13 cellular contexts compared by ENCODE assay signal in the genomic region with DNA sequence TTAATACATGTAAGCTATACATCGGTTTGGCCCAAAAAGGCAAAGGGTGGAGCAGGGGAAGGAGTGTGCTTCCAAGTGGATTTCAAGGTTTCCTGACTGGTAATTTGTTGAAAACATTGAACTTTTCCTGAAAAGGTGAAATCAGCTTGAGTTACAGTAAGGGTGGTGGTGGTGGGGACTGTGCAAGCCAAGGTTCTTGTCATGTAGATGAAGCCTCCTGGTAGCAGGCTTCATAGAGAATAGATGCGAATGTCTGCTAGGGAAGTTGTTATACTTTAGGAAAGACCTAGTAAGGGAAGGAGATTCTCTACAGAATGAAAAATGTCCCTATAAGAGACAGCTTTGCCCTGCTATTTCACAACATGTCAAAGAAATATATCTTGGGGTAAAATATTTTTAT.
DNase-seq lines count a peak whose midpoint lies in the region.
"Had no signal": no experiment of that assay in that cellular context is flagged by ENCODE, and none has a peak within 500 bp of the region (broad histone marks: within the 10 kb centered on the region; RNA-seq: fewer than 3 reads in every experiment).

No MANE protein-coding gene starts in this region.

- no peak overlapping the region for H3K4me3 Mint-ChIP-seq in CD4-positive, alpha-beta memory T cell
- H3K4me3 Mint-ChIP-seq: CD4-positive, alpha-beta T cell had no signal

- no CpG with 5 or more reads among the region's 2 CpGs for WGBS in iPS DF 6.9 (ENCODE audit: insufficient coverage, insufficient read length)
- WGBS in mesenchymal stem cell = 100% methylated on average over 1 of the region's 2 CpGs

- no peak overlapping the region for H2BK15ac ChIP-seq in mesenchymal stem cell (ENCODE audit: low read depth, poor library complexity, severe bottlenecking)

- H3K36me3 ChIP-seq in H7 (replicated peaks; ENCODE audit: control insufficient read depth, insufficient read depth, low read length) (no peaks in the 10 kb centered on the region), NT2/D1 (ENCODE audit: insufficient read depth, insufficient read length, low read length) (no peaks in the 10 kb centered on the region), iPS DF 6.9 (ENCODE audit: control insufficient read depth, insufficient read depth, low read length) (no peaks in the 10 kb centered on the region), mesenchymal stem cell (ENCODE audit: control insufficient read depth in 1 of 2, insufficient read depth in 2 of 2, low read depth in 1 of 2, low read length in 2 of 2) (no peaks in the 10 kb centered on the region)
- H3K36me3 ChIP-seq in CD4-positive, alpha-beta memory T cell (ENCODE audit: insufficient read depth, low read length) = no peaks in the 10 kb centered on the region
- H3K36me3 ChIP-seq: BLaER1 treated with 17β-estradiol and CSF1 and Interleukin-3, amounts not matched to agents 10 nM and 100 nM had no signal

- no peaks in the 10 kb centered on the region for H3K36me3 Mint-ChIP-seq in CD4-positive, alpha-beta memory T cell

- CTCF ChIA-PET in CD4-positive, alpha-beta memory T cell (lab: Charles Lee; ENCODE audit: partially characterized antibody) = no interaction called here

- peak; percentile 3 for DNase-seq in H7
- peak; percentile 55 for DNase-seq in NT2/D1 (ENCODE audit: low read depth, low spot score)
- peak; percentile 9 for DNase-seq in iPS DF 6.9 (ENCODE audit: low read depth, low spot score)
- no peak for DNase-seq in mesenchymal stem cell
- DNase-seq in cerebellum (ENCODE audit: low spot score) = no peak
- no peak for DNase-seq in NCI-H2196 (lab: John Stamatoyannopoulos, UW; ENCODE audit: unreplicated experiment)
- no peak for DNase-seq in CD4-positive, alpha-beta memory T cell
- DNase-seq: ACHN; CD4-positive, alpha-beta T cell; DMS153; DND-41; GDM1 had no signal

- peak overlapping the region; percentile 61 for H2BK120ac ChIP-seq in mesenchymal stem cell (ENCODE audit: low read depth, low read length)

- H2AK5ac ChIP-seq in mesenchymal stem cell (ENCODE audit: low read length, severe bottlenecking) = no peak overlapping the region

- intact Hi-C loops in CD4-positive, alpha-beta memory T cell (cut with micrococcal nuclease) = no loop called here

- H2BK5ac ChIP-seq in mesenchymal stem cell (ENCODE audit: low read depth, low read length, poor library complexity, severe bottlenecking) = no peak overlapping the region

- POLR2A ChIA-PET in CD4-positive, alpha-beta memory T cell (lab: Charles Lee; ENCODE audit: partially characterized antibody) = no interaction called here

- H3K9me3 ChIP-seq in NT2/D1 (ENCODE audit: insufficient read depth, low read length) (no peaks in the 10 kb centered on the region), iPS DF 6.9 (ENCODE audit: control insufficient read depth, insufficient read depth, low read length) (no peaks in the 10 kb centered on the region), mesenchymal stem cell (ENCODE audit: control insufficient read depth, low read length) (no peaks in the 10 kb centered on the region)
- H3K9me3 ChIP-seq in CD4-positive, alpha-beta memory T cell (ENCODE audit: control insufficient read depth in 1 of 2, low read length in 2 of 2) = no peaks in the 10 kb centered on the region
- H3K9me3 ChIP-seq: BLaER1 treated with 17β-estradiol and CSF1 and Interleukin-3, amounts not matched to agents 10 nM and 100 nM had no signal

- H3K4me1 ChIP-seq in NT2/D1 (ENCODE audit: insufficient read depth, insufficient read length) (no peaks in the 10 kb centered on the region), iPS DF 6.9 (ENCODE audit: control insufficient read depth, insufficient read depth, low read length) (peaks cover 4% of the 10 kb centered on the region), mesenchymal stem cell (ENCODE audit: control insufficient read depth, insufficient read depth, low read depth, low read length) (no peaks in the 10 kb centered on the region)
- H3K4me1 ChIP-seq in CD4-positive, alpha-beta memory T cell (ENCODE audit: insufficient read depth, low read length) = no peaks in the 10 kb centered on the region
- H3K4me1 ChIP-seq: BLaER1 treated with 17β-estradiol and CSF1 and Interleukin-3, amounts not matched to agents 10 nM and 100 nM had no signal

- no peak overlapping the region for H3K23ac ChIP-seq in mesenchymal stem cell (ENCODE audit: low read length in 2 of 2)

- H3K9ac ChIP-seq in NT2/D1 (ENCODE audit: insufficient read length, low read depth) (no peak overlapping the region), mesenchymal stem cell (ENCODE audit: low read length) (no peak overlapping the region)
- H3K9ac ChIP-seq: BLaER1 treated with 17β-estradiol and CSF1 and Interleukin-3, amounts not matched to agents 10 nM and 100 nM had no signal

- no peak overlapping the region for H4K91ac ChIP-seq in mesenchymal stem cell (ENCODE audit: low read length)

- H3K14ac ChIP-seq in mesenchymal stem cell (ENCODE audit: low read length in 2 of 2) = no peak overlapping the region

- no peak overlapping the region for H3K27ac ChIP-seq in iPS DF 6.9 (ENCODE audit: low read length)
- no peak overlapping the region for H3K27ac ChIP-seq in mesenchymal stem cell (ENCODE audit: low read length, poor library complexity, severe bottlenecking)
- no peak overlapping the region for H3K27ac ChIP-seq in CD4-positive, alpha-beta memory T cell (ENCODE audit: low read depth, low read length)
- H3K27ac ChIP-seq: BLaER1 treated with 17β-estradiol and CSF1 and Interleukin-3, amounts not matched to agents 10 nM and 100 nM had no signal

- H3K79me1 ChIP-seq in mesenchymal stem cell (replicated peaks; ENCODE audit: low read length, poor library complexity, severe bottlenecking) = no peaks in the 10 kb centered on the region

- H3K27me3 ChIP-seq in H7 (ENCODE audit: control insufficient read depth, insufficient read depth, low read length) (no peaks in the 10 kb centered on the region), NT2/D1 (ENCODE audit: insufficient read depth, insufficient read length) (no peaks in the 10 kb centered on the region), iPS DF 6.9 (ENCODE audit: control insufficient read depth, insufficient read depth, low read length) (no peaks in the 10 kb centered on the region), mesenchymal stem cell (ENCODE audit: control insufficient read depth in 1 of 2, insufficient read depth in 1 of 2, low read length in 2 of 2) (no peaks in the 10 kb centered on the region)
- no peaks in the 10 kb centered on the region for H3K27me3 ChIP-seq in CD4-positive, alpha-beta memory T cell (ENCODE audit: insufficient read depth, low read length)
- H3K27me3 ChIP-seq: BLaER1 treated with 17β-estradiol and CSF1 and Interleukin-3, amounts not matched to agents 10 nM and 100 nM had no signal

- H3K4me2 ChIP-seq in mesenchymal stem cell (ENCODE audit: low read length, poor library complexity, severe bottlenecking) = no peak overlapping the region
- H3K4me2 ChIP-seq: BLaER1 treated with 17β-estradiol and CSF1 and Interleukin-3, amounts not matched to agents 10 nM and 100 nM had no signal

- no peak overlapping the region for H3K27ac Mint-ChIP-seq in CD4-positive, alpha-beta memory T cell
- H3K27ac Mint-ChIP-seq: CD4-positive, alpha-beta T cell had no signal

- no peaks in the 10 kb centered on the region for H3K27me3 Mint-ChIP-seq in CD4-positive, alpha-beta memory T cell
- H3K27me3 Mint-ChIP-seq: CD4-positive, alpha-beta T cell had no signal

- no peak overlapping the region for H3K4me3 ChIP-seq in H7 (ENCODE audit: insufficient read depth, low read depth, low read length)
- H3K4me3 ChIP-seq in NT2/D1 (ENCODE audit: insufficient read length, low read depth) = no peak overlapping the region
- no peak overlapping the region for H3K4me3 ChIP-seq in iPS DF 6.9 (ENCODE audit: low read length)
- H3K4me3 ChIP-seq in mesenchymal stem cell (ENCODE audit: insufficient read depth in 1 of 2, low read depth in 1 of 2, low read length in 2 of 2) = no peak overlapping the region
- no peak overlapping the region for H3K4me3 ChIP-seq in CD4-positive, alpha-beta memory T cell (ENCODE audit: low read length in 2 of 2)
- H3K4me3 ChIP-seq: BLaER1 treated with 17β-estradiol and CSF1 and Interleukin-3, amounts not matched to agents 10 nM and 100 nM had no signal

- H2BK12ac ChIP-seq in mesenchymal stem cell (ENCODE audit: low read length in 2 of 2) = peak overlapping the region in 1 of 2 experiments; percentile 47

- no peaks in the 10 kb centered on the region for H3K9me3 Mint-ChIP-seq in CD4-positive, alpha-beta memory T cell
- H3K9me3 Mint-ChIP-seq: CD4-positive, alpha-beta T cell had no signal

- H3K18ac ChIP-seq in mesenchymal stem cell (ENCODE audit: low read depth in 1 of 2, low read length in 2 of 2) = peak overlapping the region in 1 of 2 experiments; percentile 75

- H3K4me1 Mint-ChIP-seq in CD4-positive, alpha-beta memory T cell = no peaks in the 10 kb centered on the region

- no peak overlapping the region for H3K4ac ChIP-seq in mesenchymal stem cell (ENCODE audit: low read depth in 1 of 2, low read length in 2 of 2)

- no peak overlapping the region for H2AFZ ChIP-seq in mesenchymal stem cell (ENCODE audit: low read depth, low read length)

- H4K8ac ChIP-seq in mesenchymal stem cell (ENCODE audit: low read length) = no peak overlapping the region

Comparison
In these comparisons a context has a peak if more than half of its experiments do, and no peak if none do; other contexts are left out.
1. DNase-seq: peak in H7 (single experiment), NT2/D1 (single experiment) and iPS DF 6.9 (single experiment); none in mesenchymal stem cell (single experiment), cerebellum (single experiment), NCI-H2196 (single experiment) and CD4-positive, alpha-beta memory T cell (0 of 5).